ENCODE assay signal across 8 cellular contexts in genomic region chr1:41516168-41516961, GRCh38.
DNase-seq lines count a peak whose midpoint lies in the region; ATAC-seq and TF ChIP-seq lines count a peak whose summit lies in the region.

No MANE protein-coding gene starts in this region.

- H3K4me3 ChIP-seq in WERI-Rb-1 (ENCODE audit: low read depth, low read length): no peak overlapping the region

- H3K27ac ChIP-seq in WERI-Rb-1: peak overlapping the region; percentile 20; the same call in 1 of the 2 replicates

- DNase-seq in GM04504 (ENCODE audit: low read depth) (peak; percentile 62), NCI-H2107 treated with DMSO at 0.1 percent for 48 hours (lab: John Stamatoyannopoulos, UW; ENCODE audit: unreplicated experiment) (peak; percentile 81), WERI-Rb-1 (peak; percentile 87), islet precursor cell (peak; percentile 96), smooth muscle cell of the brain vasculature (ENCODE audit: low read depth, low spot score) (peak; percentile 70)
- peak; percentile 18 for DNase-seq in central memory CD4-positive, alpha-beta T cell

- no peaks in the 10 kb centered on the region for H3K27me3 ChIP-seq in WERI-Rb-1 (ENCODE audit: insufficient read depth, low read depth, severe bottlenecking)

- TF ChIP-seq CTCF in WERI-Rb-1 (IDR thresholded peaks at IDR 0.05; ENCODE audit: low read depth, low read length): peak; percentile 91

- H3K36me3 ChIP-seq in WERI-Rb-1: peaks cover 11% of the 10 kb centered on the region

- no peaks in the 10 kb centered on the region for H3K9me3 ChIP-seq in WERI-Rb-1 (ENCODE audit: severe bottlenecking)

- ATAC-seq in HG02798 (IDR thresholded peaks at IDR 0.05; ENCODE audit: poor library complexity, unreplicated experiment) (peak; percentile 72), GM18870 (IDR thresholded peaks at IDR 0.05; ENCODE audit: unreplicated experiment) (no peak)

Comparison
In these comparisons a context has a peak if more than half of its experiments do, and no peak if none do; other contexts are left out.
1. DNase-seq: peak in every context shown above with its lines; median percentile 96 in islet precursor cell; 87 in WERI-Rb-1; 81 in NCI-H2107 treated with DMSO at 0.1 percent for 48 hours; 70 in smooth muscle cell of the brain vasculature; 62 in GM04504; 18 in central memory CD4-positive, alpha-beta T cell.